26 cellular contexts compared by ENCODE assay signal in genomic region chr9:17476401-17476800, GRCh38.
A peak's percentile ranks its signal among the peaks of the same experiment; 100 is the strongest.
DNase-seq lines count a peak whose midpoint lies in the region; ATAC-seq and TF ChIP-seq lines count a peak whose summit lies in the region.
"Had no signal": no experiment of that assay in that cellular context is flagged by ENCODE, and none has a peak within 500 bp of the region (broad histone marks: within the 10 kb centered on the region; RNA-seq: fewer than 3 reads in every experiment).

No MANE protein-coding gene starts in this region.

- no peak for DNase-seq in NCI-H1105 (lab: John Stamatoyannopoulos, UW)
- DNase-seq in trophoblast cell = no peak
- no peak for DNase-seq in amygdala (lab: John Stamatoyannopoulos, UW)
- no peak for DNase-seq in right atrium auricular region (ENCODE audit: low spot score)
- DNase-seq: activated CD4-positive, alpha-beta memory T cell treated with anti-CD3 and anti-CD28 coated beads, Interleukin-2, amount 10 ng/mL, durations not matched to agents 7 days and 5 days; activated CD4-positive, CD25-positive, alpha-beta regulatory T cell; activated naive CD8-positive, alpha-beta T cell treated with anti-CD3 and anti-CD28 coated beads, Interleukin-2, amount 10 ng/mL, durations not matched to agents 7 days and 5 days; CD8-positive, alpha-beta memory T cell; central memory CD4-positive, alpha-beta T cell; dermis blood vessel endothelial cell; DMS153; H9; mucosa of descending colon; NCI-H1105 treated with DMSO at 0.1 percent for 48 hours; NCI-H2081; NCI-H345; SHP77 treated with DMSO at 0.1 percent for 48 hours; small intestine; stimulated activated CD4-positive, alpha-beta T cell treated with anti-CD3 and anti-CD28 coated beads, Interleukin-2, amount 100 ng/mL, for 24 hours; SW 1271; T1000 had no signal

- ATAC-seq in GM18861 (IDR thresholded peaks at IDR 0.05; ENCODE audit: unreplicated experiment) (peak; percentile 77), GM19467 (IDR thresholded peaks at IDR 0.05; ENCODE audit: unreplicated experiment) (peak; percentile 71), HG02938 (IDR thresholded peaks at IDR 0.05; ENCODE audit: unreplicated experiment) (peak; percentile 74), HG03521 (IDR thresholded peaks at IDR 0.05; ENCODE audit: unreplicated experiment) (peak; percentile 76)
- ATAC-seq: A549, mucosa of descending colon had no signal

- H3K4me3 ChIP-seq in trophoblast cell (ENCODE audit: low read depth, low read length) (no peak overlapping the region), right atrium auricular region (no peak overlapping the region)
- H3K4me3 ChIP-seq: A549, mucosa of descending colon had no signal

- no peak for TF ChIP-seq CTCF in right atrium auricular region (IDR thresholded peaks at IDR 0.05)

- no peak overlapping the region for H3K4me2 ChIP-seq in trophoblast cell (ENCODE audit: low read length)
- H3K4me2 ChIP-seq: A549 had no signal

- H3K27me3 ChIP-seq in trophoblast cell (ENCODE audit: insufficient read depth, low read length) = no peaks in the 10 kb centered on the region
- H3K27me3 ChIP-seq in right atrium auricular region = no peaks in the 10 kb centered on the region

- H4K12ac ChIP-seq in trophoblast cell (ENCODE audit: low read depth, low read length) = no peak overlapping the region

- no peak overlapping the region for H3K18ac ChIP-seq in trophoblast cell (ENCODE audit: low read length)

- no peak overlapping the region for H3K4ac ChIP-seq in trophoblast cell (ENCODE audit: low read depth, low read length)

- H4K8ac ChIP-seq in trophoblast cell (ENCODE audit: low read depth, low read length) = no peak overlapping the region

- H3K27ac ChIP-seq in trophoblast cell (ENCODE audit: low read depth, low read length) (no peak overlapping the region), right atrium auricular region (no peak overlapping the region)
- H3K27ac ChIP-seq: A549 had no signal

- no peak overlapping the region for H4K91ac ChIP-seq in trophoblast cell (ENCODE audit: low read depth, low read length)

- no peak overlapping the region for H3K14ac ChIP-seq in trophoblast cell (ENCODE audit: low read length)

- H3K9ac ChIP-seq in trophoblast cell (ENCODE audit: low read length) = no peak overlapping the region

- H2BK120ac ChIP-seq in trophoblast cell (ENCODE audit: insufficient read depth, low read length, poor library complexity) = no peak overlapping the region

- no peak overlapping the region for H2BK5ac ChIP-seq in trophoblast cell (ENCODE audit: low read depth, low read length, poor library complexity)

- H2AFZ ChIP-seq in trophoblast cell (ENCODE audit: insufficient read depth, low read length, poor library complexity) = no peak overlapping the region

- H3K9me3 ChIP-seq in trophoblast cell (ENCODE audit: insufficient read depth, low read depth, low read length) (peaks cover 4% of the 10 kb centered on the region), right atrium auricular region (no peaks in the 10 kb centered on the region)
- H3K9me3 ChIP-seq: A549, mucosa of descending colon had no signal

- H3K4me1 ChIP-seq in trophoblast cell (ENCODE audit: control insufficient read depth in 1 of 2, insufficient read depth in 2 of 2, low read length in 2 of 2) (no peaks in the 10 kb centered on the region), right atrium auricular region (no peaks in the 10 kb centered on the region)
- H3K4me1 ChIP-seq: A549 had no signal

- H3K79me2 ChIP-seq in trophoblast cell (ENCODE audit: control insufficient read depth, insufficient read depth, low read length, poor library complexity) = no peaks in the 10 kb centered on the region

- H3K36me3 ChIP-seq in trophoblast cell (ENCODE audit: control insufficient read depth in 1 of 2, insufficient read depth in 2 of 2, low read length in 2 of 2) (no peaks in the 10 kb centered on the region), right atrium auricular region (no peaks in the 10 kb centered on the region)

- H3K79me1 ChIP-seq in trophoblast cell (ENCODE audit: low read length) = no peaks in the 10 kb centered on the region

- H3K23ac ChIP-seq in trophoblast cell (ENCODE audit: low read length) = no peak overlapping the region

- no peak overlapping the region for H2AK5ac ChIP-seq in trophoblast cell (ENCODE audit: low read length)

- H2BK12ac ChIP-seq in trophoblast cell (ENCODE audit: low read length) = no peak overlapping the region
